ENCODE assay signal across 38 cellular contexts in genomic region chr20:22604815-22605214, GRCh38. TPM values are rescaled to one million over a fixed set of nuclear protein-coding genes. Genes with fewer than 3 reads are reported as not detected.
"Had no signal": no experiment of that assay in that cellular context is flagged by ENCODE, and none has a peak within 500 bp of the region (broad histone marks: within the 10 kb centered on the region; RNA-seq: fewer than 3 reads in every experiment).

No MANE protein-coding gene starts in this region.

- H3K4me3 ChIP-seq: MG63 had no signal

- H3K27me3 ChIP-seq: MG63 had no signal

- H3K36me3 ChIP-seq: MG63 had no signal

- H3K9me3 ChIP-seq: MG63 had no signal

- DNase-seq: Kasumi-1, MG63, MM.1S, MV-4-11, NCI-H1048, NCI-H1092, NCI-H1092 treated with DMSO at 0.1 percent for 48 hours, NCI-H1105, NCI-H1105 treated with DMSO at 0.1 percent for 48 hours, NCI-H1417, NCI-H1417 treated with DMSO at 0.1 percent for 48 hours, NCI-H1436, NCI-H1436 treated with DMSO at 0.1 percent for 48 hours, NCI-H146, NCI-H1694, NCI-H1694 treated with DMSO at 0.1 percent for 48 hours, NCI-H187, NCI-H187 treated with DMSO at 0.1 percent for 48 hours, NCI-H1930, NCI-H2029, NCI-H2029 treated with DMSO at 0.1 percent for 48 hours, NCI-H2081, NCI-H2081 treated with DMSO at 0.1 percent for 48 hours, NCI-H2107, NCI-H2171, NCI-H2171 treated with DMSO at 0.1 percent for 48 hours, NCI-H2227 treated with DMSO at 0.1 percent for 48 hours, NCI-H226, NCI-H345, NCI-H446, NCI-H446 treated with DMSO at 0.1 percent for 48 hours, NCI-H510A, NCI-H510A treated with DMSO at 0.1 percent for 48 hours, NCI-H524, NCI-H524 treated with DMSO at 0.1 percent for 48 hours had no signal

RNA-seq across cellular contexts. Expression of gene FOXA2, which starts 20.4 kb away (rescaled TPM):
- total RNA-seq: LHCN-M2, M059J, NCI-H460 had no signal
